In genomic region chr5:128536861-128537305, GRCh38 we compare ENCODE assay signal across 8 cellular contexts. TPM values are rescaled to one million over a fixed set of nuclear protein-coding genes. Genes with fewer than 3 reads are reported as not detected.
DNase-seq lines count a peak whose midpoint lies in the region; ATAC-seq and TF ChIP-seq lines count a peak whose summit lies in the region.

No MANE protein-coding gene starts in this region.

- H3K4me3 ChIP-seq in WI38 (ENCODE audit: low read depth, low read length): peak overlapping the region; percentile 75
- peak overlapping the region; percentile 76 for H3K4me3 ChIP-seq in left ventricle myocardium inferior
- H3K4me3 ChIP-seq in prostate gland: peak overlapping the region; percentile 38 to 39

- H3K36me3 ChIP-seq in ES-I3 (ENCODE audit: insufficient read depth, low read length) (no peaks in the 10 kb centered on the region), left ventricle myocardium inferior (no peaks in the 10 kb centered on the region), prostate gland (no peaks in the 10 kb centered on the region)

- peak overlapping the region; percentile 63; the same call in 1 of the 2 replicates for H3K9ac ChIP-seq in ES-I3 (ENCODE audit: low read depth, low read length)

- WGBS in prostate gland: 15% methylated on average over 34 of the region's 34 CpGs

- intact Hi-C loops in left ventricle myocardium inferior (cut with micrococcal nuclease) (no loop called here), prostate gland (cut with DNase I) (no loop called here)

- ATAC-seq in HG03039 (IDR thresholded peaks at IDR 0.05; ENCODE audit: unreplicated experiment): no peak

- TF ChIP-seq POLR2A in prostate gland (IDR thresholded peaks at IDR 0.05): no peak

- peaks cover 9% of the 10 kb centered on the region for H3K4me1 ChIP-seq in ES-I3 (ENCODE audit: insufficient read depth, low read length)
- peaks cover 36% of the 10 kb centered on the region for H3K4me1 ChIP-seq in left ventricle myocardium inferior
- H3K4me1 ChIP-seq in prostate gland (replicated peaks): no peaks in the 10 kb centered on the region

- no peaks in the 10 kb centered on the region for H3K9me3 ChIP-seq in ES-I3 (ENCODE audit: control insufficient read depth, insufficient read depth, low read length)
- no peaks in the 10 kb centered on the region for H3K9me3 ChIP-seq in left ventricle myocardium inferior (replicated peaks)
- H3K9me3 ChIP-seq in prostate gland: no peaks in the 10 kb centered on the region

- TF ChIP-seq CTCF in WI38 (IDR thresholded peaks at IDR 0.05; ENCODE audit: low read depth, low read length) (no peak), left ventricle myocardium inferior (IDR thresholded peaks at IDR 0.05; ENCODE audit: borderline replicate concordance) (no peak), prostate gland (IDR thresholded peaks at IDR 0.05) (no peak)

- no peak for DNase-seq in left ventricle myocardium inferior
- DNase-seq in prostate gland (ENCODE audit: low spot score): no peak
- no peak for DNase-seq in NCI-H524 (lab: John Stamatoyannopoulos, UW)
- DNase-seq in CD1c-positive myeloid dendritic cell (ENCODE audit: extremely low spot score): no peak
- DNase-seq in OCI-M2 (lab: John Stamatoyannopoulos, UW; ENCODE audit: unreplicated experiment): no peak

- peaks cover 53% of the 10 kb centered on the region for H3K27me3 ChIP-seq in left ventricle myocardium inferior (ENCODE audit: low read depth)
- no peaks in the 10 kb centered on the region for H3K27me3 ChIP-seq in prostate gland (replicated peaks; ENCODE audit: insufficient read depth)

- H3K27ac ChIP-seq in left ventricle myocardium inferior (replicated peaks) (peak overlapping the region; percentile 82), prostate gland (no peak overlapping the region)

RNA-seq across cellular contexts. Expression of gene FBN2, which starts 1.2 kb away (rescaled TPM):
- total RNA-seq in left ventricle myocardium inferior (34.1 TPM), prostate gland (1 to 10 TPM in 1 of 2 donors, under 1 TPM in 1; 0.82 to 6.6 TPM)
